Comparison of ENCODE assay signal across 29 cellular contexts in genomic region chr2:168928113-168928823, GRCh38. TPM values are rescaled to one million over a fixed set of nuclear protein-coding genes. Genes with fewer than 3 reads are reported as not detected.
"Had no signal": no experiment of that assay in that cellular context is flagged by ENCODE, and none has a peak within 500 bp of the region (broad histone marks: within the 10 kb centered on the region; RNA-seq: fewer than 3 reads in every experiment).

No MANE protein-coding gene starts in this region.

- DNase-seq: activated B cell treated with CpG ODN at 0.5 μM for 24 hours; activated CD4-positive, alpha-beta memory T cell treated with anti-CD3 and anti-CD28 coated beads, Interleukin-2, amount 10 ng/mL, durations not matched to agents 7 days and 5 days; activated CD4-positive, alpha-beta T cell treated with anti-CD3 and anti-CD28 coated beads for 1 hour; activated CD4-positive, alpha-beta T cell treated with anti-CD3 and anti-CD28 coated beads for 48 hours; activated CD8-positive, alpha-beta memory T cell treated with anti-CD3 and anti-CD28 coated beads for 24 hours; activated CD8-positive, alpha-beta memory T cell treated with anti-CD3 and anti-CD28 coated beads, Interleukin-2, amount 10 ng/mL, durations not matched to agents 7 days and 5 days; activated CD8-positive, alpha-beta memory T cell treated with anti-CD3 and anti-CD28 coated beads, Interleukin-2, amount 50 U/mL, for 48 hours; activated effector memory CD4-positive, alpha-beta T cell treated with Interleukin-2 at 50 U/mL for 16 hours; activated naive CD4-positive, alpha-beta T cell treated with anti-CD3 and anti-CD28 coated beads, Interleukin-2, amount 10 ng/mL, durations not matched to agents 7 days and 5 days; activated naive CD8-positive, alpha-beta T cell treated with anti-CD3 and anti-CD28 coated beads, Interleukin-2, amount 50 U/mL, for 24 hours; activated T-cell treated with anti-CD3 and anti-CD28 coated beads, Interleukin-2, amount 50 U/mL, for 48 hours; anterior cingulate cortex; caudate nucleus; cerebellar nuclear complex; NCI-H1092 treated with DMSO at 0.1 percent for 48 hours; NCI-H146; NCI-H187 treated with DMSO at 0.1 percent for 48 hours; NCI-H2081; NCI-H510A; NCI-H526; NCI-H748 treated with DMSO at 0.1 percent for 48 hours; SHP77 treated with DMSO at 0.1 percent for 48 hours; SK-N-SH had no signal

- H3K4me3 ChIP-seq: SJSA1 had no signal

- H3K4me1 ChIP-seq: SJSA1 had no signal

- H3K9me3 ChIP-seq: SJSA1, SK-N-SH had no signal

- H3K36me3 ChIP-seq: SJSA1 had no signal

- ATAC-seq: activated CD8-positive, alpha-beta memory T cell treated with anti-CD3 and anti-CD28 coated beads, Interleukin-2, amount 10 ng/mL, durations not matched to agents 7 days and 5 days; activated naive CD8-positive, alpha-beta T cell treated with anti-CD3 and anti-CD28 coated beads, Interleukin-2, amount 50 U/mL, for 24 hours; Panc1 had no signal

RNA-seq across cellular contexts. Expression of gene G6PC2, which starts 27.2 kb away (rescaled TPM):
- total RNA-seq: activated B cell treated with CpG ODN at 0.5 μM for 24 hours; activated CD4-positive, alpha-beta memory T cell treated with anti-CD3 and anti-CD28 coated beads, Interleukin-2, amount 10 ng/mL, durations not matched to agents 7 days and 5 days; activated CD8-positive, alpha-beta memory T cell treated with anti-CD3 and anti-CD28 coated beads, Interleukin-2, amount 10 ng/mL, durations not matched to agents 7 days and 5 days; bronchial epithelial cell; LHCN-M2; M059J; RPMI7951; SJSA1 had no signal

RNA-seq across cellular contexts. Expression of gene SPC25, which starts 38.0 kb away (rescaled TPM):
- total RNA-seq: bronchial epithelial cell had no signal
